ENCODE assay signal across 10 cellular contexts in genomic region chr7:99459087-99459486, GRCh38. TPM values are rescaled to one million over a fixed set of nuclear protein-coding genes. Genes with fewer than 3 reads are reported as not detected.
DNase-seq lines count a peak whose midpoint lies in the region; ATAC-seq, FAIRE-seq and TF ChIP-seq lines count a peak whose summit lies in the region.
"Had no signal": no experiment of that assay in that cellular context is flagged by ENCODE, and none has a peak within 500 bp of the region (broad histone marks: within the 10 kb centered on the region; RNA-seq: fewer than 3 reads in every experiment).

No MANE protein-coding gene starts in this region.

- H3K4me3 ChIP-seq in astrocyte (ENCODE audit: insufficient read depth, low read depth, low read length) (no peak overlapping the region), neural progenitor cell (no peak overlapping the region)
- H3K4me3 ChIP-seq: BLaER1, breast epithelium had no signal

- H3K36me3 Mint-ChIP-seq in astrocyte (ENCODE audit: low read depth, unreplicated experiment) (peaks cover 22% of the 10 kb centered on the region), neural progenitor cell (peaks cover 37% of the 10 kb centered on the region)

- H3K9me3 ChIP-seq in astrocyte (ENCODE audit: insufficient read depth, low read depth, low read length) (no peaks in the 10 kb centered on the region), neural progenitor cell (ENCODE audit: low read depth) (no peaks in the 10 kb centered on the region)
- H3K9me3 ChIP-seq: BLaER1, breast epithelium had no signal

- H2AFZ ChIP-seq in astrocyte (ENCODE audit: low read depth, low read length) (no peak overlapping the region), neural progenitor cell (replicated peaks) (no peak overlapping the region)

- H3K4me3 Mint-ChIP-seq in astrocyte (ENCODE audit: unreplicated experiment) (no peak overlapping the region), neural progenitor cell (no peak overlapping the region)

- DNase-seq in NCI-H345 (lab: John Stamatoyannopoulos, UW) (peak; percentile 11), NCI-H345 treated with DMSO at 0.1 percent for 48 hours (lab: John Stamatoyannopoulos, UW; ENCODE audit: unreplicated experiment) (no peak), NCI-H1694 treated with DMSO at 0.1 percent for 48 hours (lab: John Stamatoyannopoulos, UW) (peak; percentile 12), astrocyte (ENCODE audit: low read depth) (no peak), neural progenitor cell (ENCODE audit: low spot score) (peak; percentile 32), iPS-NIHi7 (ENCODE audit: extremely low spot score) (no peak), pons (ENCODE audit: low spot score) (no peak)

- H3K27ac Mint-ChIP-seq in astrocyte (ENCODE audit: unreplicated experiment) (no peak overlapping the region), neural progenitor cell (no peak overlapping the region)

- H3K9ac ChIP-seq in astrocyte (ENCODE audit: low read length) (no peak overlapping the region), neural progenitor cell (no peak overlapping the region)

- H3K4me2 ChIP-seq in astrocyte (ENCODE audit: low read length) (no peak overlapping the region), neural progenitor cell (no peak overlapping the region)
- H3K4me2 ChIP-seq: BLaER1 had no signal

- H3K9me3 Mint-ChIP-seq in astrocyte (ENCODE audit: unreplicated experiment): no peaks in the 10 kb centered on the region
- H3K9me3 Mint-ChIP-seq in neural progenitor cell: no peaks in the 10 kb centered on the region

- H3K4me1 Mint-ChIP-seq in astrocyte (ENCODE audit: low read depth, unreplicated experiment) (peaks cover 7% of the 10 kb centered on the region), neural progenitor cell (peaks cover 8% of the 10 kb centered on the region)

- peaks cover 99% of the 10 kb centered on the region for H3K79me2 ChIP-seq in astrocyte (ENCODE audit: insufficient read depth, low read length)
- H3K79me2 ChIP-seq in neural progenitor cell (ENCODE audit: low read depth): peaks cover 65% of the 10 kb centered on the region

- H3K4me1 ChIP-seq in astrocyte (ENCODE audit: insufficient read depth, low read length) (no peaks in the 10 kb centered on the region), neural progenitor cell (no peaks in the 10 kb centered on the region)
- H3K4me1 ChIP-seq: breast epithelium had no signal

- TF ChIP-seq CTCF in astrocyte (IDR thresholded peaks at IDR 0.05; ENCODE audit: insufficient read depth, low read depth, low read length) (peak; percentile 27), neural progenitor cell (IDR thresholded peaks at IDR 0.05) (peak; percentile 31)

- H3K36me3 ChIP-seq in astrocyte (ENCODE audit: insufficient read depth, low read length): peaks cover 38% of the 10 kb centered on the region
- H3K36me3 ChIP-seq in neural progenitor cell: no peaks in the 10 kb centered on the region
- H3K36me3 ChIP-seq: breast epithelium had no signal

- no peak for ATAC-seq in GM18519 (IDR thresholded peaks at IDR 0.05; ENCODE audit: low FRiP score, unreplicated experiment)

- peaks cover 44% of the 10 kb centered on the region for H3F3A ChIP-seq in neural progenitor cell (ENCODE audit: low read depth)

- FAIRE-seq in astrocyte (lab: Jason Lieb, UNC): no peak

- H3K27ac ChIP-seq in astrocyte (ENCODE audit: low read depth, low read length): no peak overlapping the region
- H3K27ac ChIP-seq in neural progenitor cell: no peak overlapping the region
- H3K27ac ChIP-seq: BLaER1, breast epithelium had no signal

- H3K27me3 Mint-ChIP-seq in astrocyte (ENCODE audit: low read depth, unreplicated experiment) (no peaks in the 10 kb centered on the region), neural progenitor cell (ENCODE audit: insufficient read depth, low read depth) (no peaks in the 10 kb centered on the region)

- H3K27me3 ChIP-seq in astrocyte (ENCODE audit: insufficient read depth, low read length): no peaks in the 10 kb centered on the region
- no peaks in the 10 kb centered on the region for H3K27me3 ChIP-seq in neural progenitor cell
- H3K27me3 ChIP-seq: BLaER1, breast epithelium had no signal

- peaks cover 80% of the 10 kb centered on the region for H4K20me1 ChIP-seq in astrocyte (ENCODE audit: insufficient read depth, low read length)
- peaks cover 4% of the 10 kb centered on the region for H4K20me1 ChIP-seq in neural progenitor cell (ENCODE audit: low read depth)

RNA-seq across cellular contexts. Expression of gene ATP5MF, which starts 6.9 kb away (rescaled TPM):
- total RNA-seq in astrocyte (307 and 329 TPM in 2 replicates), neural progenitor cell (ENCODE audit: low replicate concordance) (2,754 and 3,838 TPM in 2 replicates)

RNA-seq across cellular contexts. Expression of gene ZNF789, which starts 13.6 kb away (rescaled TPM):
- 18.3 and 21.7 TPM in 2 replicates for total RNA-seq in astrocyte
- 18.7 and 20.2 TPM in 2 replicates for total RNA-seq in neural progenitor cell (ENCODE audit: low replicate concordance)

RNA-seq across cellular contexts. Expression of gene CPSF4, which starts 20.3 kb away (rescaled TPM):
- total RNA-seq in astrocyte (42.8 and 46.8 TPM in 2 replicates), neural progenitor cell (ENCODE audit: low replicate concordance) (72.1 and 120 TPM in 2 replicates)

RNA-seq across cellular contexts. Expression of gene PTCD1, which starts 20.5 kb away (rescaled TPM):
- total RNA-seq in astrocyte: 5.8 and 7.4 TPM in 2 replicates
- total RNA-seq in neural progenitor cell (ENCODE audit: low replicate concordance): 8.3 and 10.5 TPM in 2 replicates

RNA-seq across cellular contexts. Expression of gene ZNF394, which starts 41.0 kb away (rescaled TPM):
- total RNA-seq in astrocyte (20.0 and 25.7 TPM in 2 replicates), neural progenitor cell (ENCODE audit: low replicate concordance) (16.8 and 22.4 TPM in 2 replicates)

Comparison
In these comparisons a context has a peak if more than half of its experiments do, and no peak if none do; other contexts are left out.
1. DNase-seq: peak in NCI-H345 (single experiment), NCI-H1694 treated with DMSO at 0.1 percent for 48 hours (single experiment) and neural progenitor cell (single experiment); none in NCI-H345 treated with DMSO at 0.1 percent for 48 hours (single experiment), astrocyte (single experiment), iPS-NIHi7 (single experiment) and pons (single experiment).